ENCODE assay signal across 8 cellular contexts in genomic region chr19:12773571-12773970, GRCh38. TPM values are rescaled to one million over a fixed set of nuclear protein-coding genes. Genes with fewer than 3 reads are reported as not detected.
DNase-seq lines count a peak whose midpoint lies in the region; ATAC-seq, FAIRE-seq and TF ChIP-seq lines count a peak whose summit lies in the region.

No MANE protein-coding gene starts in this region.

- DNase-seq in CD8-positive, alpha-beta T cell: no peak
- DNase-seq in HCT116 (ENCODE audit: low read depth, low spot score) (no peak), kidney tubule cell (ENCODE audit: low spot score) (peak; percentile 46), GM12892 (ENCODE audit: insufficient read length) (no peak), CD1c-positive myeloid dendritic cell (ENCODE audit: extremely low spot score) (no peak)
- DNase-seq in central memory CD4-positive, alpha-beta T cell: no peak

- RAD21 ChIA-PET in HCT116 (lab: Charles Lee; ENCODE audit: low non-redundant PET in 1 of 2, low total read pairs in 2 of 2, uncharacterized antibody in 2 of 2, unreplicated experiment in 2 of 2): interaction anchor here (0.7 to 1.5 kb wide), 4 partner anchors 7 to 73 kb away, joined by 3 read pairs; no protein-coding TSS in a partner anchor

- no peaks in the 10 kb centered on the region for H3K9me2 ChIP-seq in HCT116 (ENCODE audit: insufficient read depth)

- no peaks in the 10 kb centered on the region for H3K36me3 Mint-ChIP-seq in CD8-positive, alpha-beta T cell

- H3K27me3 Mint-ChIP-seq in CD8-positive, alpha-beta T cell (ENCODE audit: low read depth): no peaks in the 10 kb centered on the region

- H3K79me2 ChIP-seq in HCT116 (ENCODE audit: insufficient read depth, low read length): peaks cover 6% of the 10 kb centered on the region; the same call in 1 of the 2 replicates

- intact Hi-C loops in CD8-positive, alpha-beta T cell (cut with DNase I, micrococcal nuclease): no loop called here
- intact Hi-C loops in HCT116 (cut with micrococcal nuclease): no loop called here

- peak overlapping the region; percentile 40 for H3K4me3 Mint-ChIP-seq in CD8-positive, alpha-beta T cell

- no peak for TF ChIP-seq CTCF in CD8-positive, alpha-beta T cell (IDR thresholded peaks at IDR 0.05)
- TF ChIP-seq CTCF in HCT116 (IDR thresholded peaks at IDR 0.05 in 2 of 3, conservative IDR thresholded peaks at IDR 0.05 in 1 of 3; ENCODE audit: borderline replicate concordance in 1 of 3, insufficient read depth in 1 of 3, low read depth in 2 of 3, low read length in 2 of 3) (peak; percentile 21 to 33 (median 22); a peak in 4 of 6 replicates), WI38 (IDR thresholded peaks at IDR 0.05; ENCODE audit: low read depth, low read length) (peak; percentile 36)

- no peaks in the 10 kb centered on the region for H3K9me3 Mint-ChIP-seq in CD8-positive, alpha-beta T cell

- no peak for FAIRE-seq in GM12892 (lab: Jason Lieb, UNC)

- CTCF ChIA-PET in CD8-positive, alpha-beta T cell (lab: Charles Lee): interaction anchor here (3.6 to 14.2 kb wide), 3 partner anchors 12 to 74 kb away, joined by 28 to 396 read pairs (median 201); partner anchors contain the start of gene JUNB
- CTCF ChIA-PET in HCT116 (lab: Charles Lee): interaction anchor here (0.7 to 7.0 kb wide), 4 partner anchors 9 to 17 kb away, joined by 3 to 88 read pairs (median 7); partner anchors contain the start of gene JUNB

- H3K9me3 ChIP-seq in CD8-positive, alpha-beta T cell (ENCODE audit: low read length): no peaks in the 10 kb centered on the region
- no peaks in the 10 kb centered on the region for H3K9me3 ChIP-seq in HCT116 (ENCODE audit: control insufficient read depth in 1 of 2, insufficient read depth in 1 of 2, low read depth in 1 of 2, low read length in 2 of 2)

- POLR2A ChIA-PET in CD8-positive, alpha-beta T cell (lab: Charles Lee): interaction anchor here (6.8 kb wide), 1 partner anchor 20 kb away, joined by 215 read pairs; the partner anchor contains the start of gene JUNB
- POLR2A ChIA-PET in HCT116 (lab: Charles Lee): interaction anchor here (8.8 kb wide), 1 partner anchor 20 kb away, joined by 172 read pairs; the partner anchor contains the start of gene JUNB

- no peaks in the 10 kb centered on the region for H3K36me3 ChIP-seq in CD8-positive, alpha-beta T cell (ENCODE audit: insufficient read depth, low read length)
- H3K36me3 ChIP-seq in HCT116 (ENCODE audit: control insufficient read depth in 1 of 2, insufficient read depth in 2 of 2, low read length in 2 of 2): peaks cover 0 to 4% of the 10 kb centered on the region in 2 experiments; a peak in 1 of 4 replicates

- H3K4me1 Mint-ChIP-seq in CD8-positive, alpha-beta T cell (ENCODE audit: low read depth): peaks cover 19% of the 10 kb centered on the region

- no peak overlapping the region for H2AFZ ChIP-seq in HCT116 (ENCODE audit: low read depth, low read length, poor library complexity, severe bottlenecking)

- H3K27me3 ChIP-seq in CD8-positive, alpha-beta T cell (ENCODE audit: insufficient read depth, low read length): no peaks in the 10 kb centered on the region
- no peaks in the 10 kb centered on the region for H3K27me3 ChIP-seq in HCT116 (ENCODE audit: insufficient read depth, low read length)

- BruUV-seq in HCT116 (replicated peaks; lab: Mats Ljungman, UMichigan): no TSS peak

- no peak overlapping the region for H3K4me3 ChIP-seq in CD8-positive, alpha-beta T cell (ENCODE audit: low read depth, low read length)
- H3K4me3 ChIP-seq in HCT116 (replicated peaks in 1 of 2; ENCODE audit: low read depth in 1 of 2, low read length in 2 of 2) (no peak overlapping the region), WI38 (ENCODE audit: low read depth, low read length) (no peak overlapping the region)

- no peak overlapping the region for H3K27ac Mint-ChIP-seq in CD8-positive, alpha-beta T cell

- 0 out of 2 replicates have a peak overlapping the region, but pooled peaks have one; percentile 1 for H3K9ac ChIP-seq in HCT116 (ENCODE audit: low read length)

- peaks cover 21% of the 10 kb centered on the region for H3K4me1 ChIP-seq in CD8-positive, alpha-beta T cell (ENCODE audit: insufficient read depth, low read length)
- H3K4me1 ChIP-seq in HCT116 (ENCODE audit: control insufficient read depth in 1 of 2, insufficient read depth in 2 of 2, low read length in 2 of 2): peaks cover 28 to 57% of the 10 kb centered on the region in 2 experiments

- ATAC-seq in CD8-positive, alpha-beta T cell: no peak
- ATAC-seq in HCT116 (no peak), HG03045 (IDR thresholded peaks at IDR 0.05; ENCODE audit: unreplicated experiment) (no peak)

- no peaks in the 10 kb centered on the region for H4K20me1 ChIP-seq in HCT116 (ENCODE audit: insufficient read depth)

- peak; percentile 29; the same call in 1 of the 2 replicates for TF ChIP-seq RAD21 in HCT116 (IDR thresholded peaks at IDR 0.05; ENCODE audit: low read depth)

- H3K4me2 ChIP-seq in HCT116 (ENCODE audit: low read length): peak overlapping the region; percentile 99

- TF ChIP-seq POLR2A in HCT116 (IDR thresholded peaks at IDR 0.05; ENCODE audit: borderline replicate concordance, extremely low read depth, insufficient read depth, insufficient read length) (no peak), GM12892 (IDR thresholded peaks at IDR 0.05; ENCODE audit: low read depth, low read length) (no peak)

- H3K27ac ChIP-seq in CD8-positive, alpha-beta T cell (ENCODE audit: low read depth, low read length): no peak overlapping the region
- peak overlapping the region; percentile 94 for H3K27ac ChIP-seq in HCT116 (ENCODE audit: low read depth, low read length)

TF ChIP-seq in HCT116, 20 proteins besides CTCF, POLR2A, EP300 and RAD21:
- TF ChIP-seq SIN3A (IDR thresholded peaks at IDR 0.05; ENCODE audit: low read depth) (no peak), EGR1 (IDR thresholded peaks at IDR 0.05; ENCODE audit: low read depth) (no peak), ZFX (IDR thresholded peaks at IDR 0.05) (no peak), SRF (IDR thresholded peaks at IDR 0.05; ENCODE audit: low read depth) (no peak), CBX3 (IDR thresholded peaks at IDR 0.05; ENCODE audit: low read depth) (no peak), FOSL1 (IDR thresholded peaks at IDR 0.05; ENCODE audit: low read depth) (no peak), ELF1 (IDR thresholded peaks at IDR 0.05; ENCODE audit: borderline replicate concordance, low read depth) (no peak), POLR2AphosphoS5 (IDR thresholded peaks at IDR 0.05; ENCODE audit: low read depth, low read length) (no peak; the same call in 1 of the 2 replicates), JUND (IDR thresholded peaks at IDR 0.05) (no peak), ZNF274 (IDR thresholded peaks at IDR 0.05; ENCODE audit: low read depth, low read length) (no peak), TCF7L2 (IDR thresholded peaks at IDR 0.05; ENCODE audit: borderline replicate concordance, extremely low read depth, insufficient read depth, insufficient read length) (no peak), CEBPB (IDR thresholded peaks at IDR 0.05; ENCODE audit: low read depth) (no peak), ATF3 (IDR thresholded peaks at IDR 0.05) (no peak)

RNA-seq across cellular contexts. Expression of gene HOOK2, which starts 1.8 kb away (rescaled TPM):
- total RNA-seq in CD8-positive, alpha-beta T cell: 10 to 100 TPM; 13.2 to 13.6 TPM
- 96.3 TPM for total RNA-seq in HCT116 (2021; ENCODE audit: unreplicated experiment)
- 89.0 and 96.2 TPM in 2 replicates for polyA plus RNA-seq in HCT116 (2012)
- 10.7 TPM for polyA plus RNA-seq in GM12892 (2012; ENCODE audit: missing spikeins)

RNA-seq across cellular contexts. Expression of gene JUNB, which starts 17.7 kb away (rescaled TPM):
- 1,000 to 10,000 TPM; 2,704 to 2,791 TPM for total RNA-seq in CD8-positive, alpha-beta T cell
- 194 TPM for total RNA-seq in HCT116 (2021; ENCODE audit: unreplicated experiment)
- 215 and 264 TPM in 2 replicates for polyA plus RNA-seq in HCT116 (2012)
- 11.9 TPM for polyA plus RNA-seq in GM12892 (2012; ENCODE audit: missing spikeins)

RNA-seq across cellular contexts. Expression of gene BEST2, which starts 22.0 kb away (rescaled TPM):
- not detected for total RNA-seq in CD8-positive, alpha-beta T cell
- 0.10 TPM for total RNA-seq in HCT116 (2021; ENCODE audit: unreplicated experiment)
- 0.10 and 0.12 TPM in 2 replicates for polyA plus RNA-seq in HCT116 (2012)
- 0.25 TPM for polyA plus RNA-seq in GM12892 (2012; ENCODE audit: missing spikeins)

RNA-seq across cellular contexts. Expression of gene PRDX2, which starts 28.0 kb away (rescaled TPM):
- total RNA-seq in CD8-positive, alpha-beta T cell: 10 to 100 TPM; 57.5 to 59.1 TPM
- total RNA-seq in HCT116 (2021; ENCODE audit: unreplicated experiment): 387 TPM
- 529 and 594 TPM in 2 replicates for polyA plus RNA-seq in HCT116 (2012)
- polyA plus RNA-seq in GM12892 (2012; ENCODE audit: missing spikeins): 219 TPM

RNA-seq across cellular contexts. Expression of gene THSD8, which starts 28.3 kb away (rescaled TPM):
- total RNA-seq in CD8-positive, alpha-beta T cell: under 1 TPM in 1 of 2 experiments, not detected in 1; 0.79 TPM
- 33.3 TPM for total RNA-seq in HCT116 (2021; ENCODE audit: unreplicated experiment)
- 22.1 and 29.4 TPM in 2 replicates for polyA plus RNA-seq in HCT116 (2012)
- polyA plus RNA-seq in GM12892 (2012; ENCODE audit: missing spikeins): 16.1 TPM

Comparison
In these comparisons a context has a peak if more than half of its experiments do, and no peak if none do; other contexts are left out.
1. RNA of gene JUNB, which starts 17.7 kb away (total RNA-seq): 2,704 to 2,791 TPM in CD8-positive, alpha-beta T cell; 194 TPM in HCT116 (single experiment); every median in the first group is over 10 times any median in the second.